8 cellular contexts compared by ENCODE assay signal in genomic region chr6:159693894-159694545, GRCh38. TPM values are rescaled to one million over a fixed set of nuclear protein-coding genes. Genes with fewer than 3 reads are reported as not detected.
A peak's percentile ranks its signal among the peaks of the same experiment; 100 is the strongest.
DNase-seq lines count a peak whose midpoint lies in the region; TF ChIP-seq lines count a peak whose summit lies in the region.

No MANE protein-coding gene starts in this region.

- in situ Hi-C loops in GM13976 (cut with MboI; ENCODE audit: low sequenced_read_pairs, unreplicated experiment) = loop anchor here (25.0 kb wide), 1 partner anchor 768 kb away; no protein-coding TSS in a partner anchor

- no peaks in the 10 kb centered on the region for H3K27me3 Mint-ChIP-seq in chondrocyte (ENCODE audit: low read depth)

- peaks cover 27% of the 10 kb centered on the region for H3K4me1 Mint-ChIP-seq in chondrocyte (ENCODE audit: low read depth)

- no peaks in the 10 kb centered on the region for H3K27me3 ChIP-seq in HL-60 (ENCODE audit: insufficient read depth, poor library complexity, severe bottlenecking)
- H3K27me3 ChIP-seq in layer of hippocampus (ENCODE audit: control insufficient read depth, insufficient read depth, low read length) = no peaks in the 10 kb centered on the region

- H3K27ac Mint-ChIP-seq in chondrocyte (ENCODE audit: unreplicated experiment) = peak overlapping the region; percentile 84

- H3K36me3 Mint-ChIP-seq in chondrocyte (ENCODE audit: low read depth) = peaks cover 2% of the 10 kb centered on the region

- no peaks in the 10 kb centered on the region for H3K9me3 Mint-ChIP-seq in chondrocyte (ENCODE audit: low read depth)

- H3K4me3 Mint-ChIP-seq in chondrocyte (ENCODE audit: unreplicated experiment) = peak overlapping the region; percentile 87

- DNase-seq in GM13976 (ENCODE audit: low spot score) = peak; percentile 28
- peak; percentile 69 to 81 for DNase-seq in HL-60 (ENCODE audit: low read depth in 1 of 2, low spot score in 1 of 2)
- DNase-seq in SW480 (ENCODE audit: low spot score) = peak; percentile 39
- DNase-seq in chondrocyte (ENCODE audit: low spot score) = no peak
- peak; percentile 32 to 73 (median 54) for DNase-seq in stimulated activated naive CD4-positive, alpha-beta T cell (lab: John Stamatoyannopoulos, UW)
- no peak for DNase-seq in NCI-H69 (lab: John Stamatoyannopoulos, UW)
- DNase-seq in islet precursor cell = no peak

- H3K4me3 ChIP-seq in HL-60 (replicated peaks; ENCODE audit: insufficient read depth, low read length) = peak overlapping the region; percentile 80

- H3K27ac ChIP-seq in HL-60 (replicated peaks) (peak overlapping the region; percentile 96), layer of hippocampus (ENCODE audit: low read depth, low read length) (peak overlapping the region; percentile 99)

- TF ChIP-seq CTCF in GM13976 (IDR thresholded peaks at IDR 0.05; ENCODE audit: borderline replicate concordance, control extremely low read depth, extremely low read depth, insufficient read depth, missing control alignments) (no peak), HL-60 (IDR thresholded peaks at IDR 0.05; ENCODE audit: insufficient read depth, low read length) (no peak), chondrocyte (IDR thresholded peaks at IDR 0.05) (no peak)

RNA-seq across cellular contexts. Expression of gene SOD2, which starts 1.0 kb away (rescaled TPM):
- 57.1 to 87.3 TPM (median 61.5 TPM) in 3 replicates for total RNA-seq in chondrocyte

RNA-seq across cellular contexts. Expression of gene WTAP, which starts 33.3 kb away (rescaled TPM):
- 65.0 to 72.3 TPM (median 65.9 TPM) in 3 replicates for total RNA-seq in chondrocyte

Comparison
In these comparisons a context has a peak if more than half of its experiments do, and no peak if none do; other contexts are left out.
1. DNase-seq: peak in GM13976 (single experiment), HL-60 (2 of 2), SW480 (single experiment) and stimulated activated naive CD4-positive, alpha-beta T cell (6 of 6); none in chondrocyte (single experiment), NCI-H69 (single experiment) and islet precursor cell (single experiment).